In the genomic region with DNA sequence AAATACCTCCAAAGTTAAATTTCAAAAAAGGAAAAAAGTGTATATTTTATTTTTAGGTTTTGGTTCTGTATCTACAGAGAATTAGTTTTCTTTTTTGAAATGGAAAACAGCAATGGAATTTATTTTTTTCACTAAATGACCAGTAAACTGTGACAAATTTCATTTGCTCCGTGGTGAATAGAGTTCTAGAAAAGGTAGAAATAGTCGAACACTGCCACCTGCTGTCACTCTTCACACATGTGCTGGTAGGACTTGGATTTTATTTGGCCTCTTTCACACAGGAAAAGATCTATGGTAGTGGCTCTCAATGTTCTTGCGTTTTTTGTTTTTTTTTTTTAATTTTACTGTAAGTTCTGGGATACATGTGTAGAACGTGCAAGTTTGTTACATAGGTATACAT, we compare ENCODE assay signal across 8 cellular contexts.
DNase-seq lines count a peak whose midpoint lies in the region; ATAC-seq and TF ChIP-seq lines count a peak whose summit lies in the region.

No MANE protein-coding gene starts in this region.

- H3K27ac ChIP-seq in lung (ENCODE audit: low read depth in 1 of 2, low read length in 1 of 2) (no peak overlapping the region), vagina (no peak overlapping the region)

- TF ChIP-seq CTCF in GM12872 (IDR thresholded peaks at IDR 0.05; ENCODE audit: insufficient read depth, low read depth, low read length) (peak; percentile 54), lung (IDR thresholded peaks at IDR 0.05; ENCODE audit: control extremely low read depth, extremely low read depth) (peak; percentile 27), vagina (IDR thresholded peaks at IDR 0.05) (peak in 2 of 3 experiments; percentile 38 to 45)

- H3K36me3 ChIP-seq in lung (ENCODE audit: control insufficient read depth in 2 of 2, insufficient read depth in 2 of 2, low read length in 2 of 2) (no peaks in the 10 kb centered on the region), vagina (no peaks in the 10 kb centered on the region)

- intact Hi-C loops in vagina (cut with DNase I) = no loop called here

- H3K4me3 ChIP-seq in lung = no peak overlapping the region
- H3K4me3 ChIP-seq in vagina = no peak overlapping the region

- DNase-seq in AG08395 (ENCODE audit: low spot score) (peak; percentile 50), OCI-M1 (lab: John Stamatoyannopoulos, UW) (peak; percentile 83), cerebellar cortex (ENCODE audit: low spot score) (peak; percentile 58), lung (ENCODE audit: low spot score) (no peak), vagina (ENCODE audit: extremely low spot score in 2 of 2) (no peak), activated gamma-delta T cell (lab: John Stamatoyannopoulos, UW) (no peak)

- no peaks in the 10 kb centered on the region for H3K9me3 ChIP-seq in lung (ENCODE audit: control insufficient read depth in 2 of 2, insufficient read depth in 1 of 2, low read length in 1 of 2)
- no peaks in the 10 kb centered on the region for H3K9me3 ChIP-seq in vagina

- H3K4me1 ChIP-seq in lung (ENCODE audit: control insufficient read depth in 2 of 2, insufficient read depth in 2 of 2, low read length in 2 of 2) = peaks cover 4 to 10% of the 10 kb centered on the region in 2 donors
- no peaks in the 10 kb centered on the region for H3K4me1 ChIP-seq in vagina

- 10 to 13% methylated on average over 4 of the region's 4 CpGs for WGBS in lung, 2 donors

- no peak for TF ChIP-seq POLR2A in vagina (IDR thresholded peaks at IDR 0.05)

- H3K27me3 ChIP-seq in lung (ENCODE audit: control insufficient read depth, insufficient read depth) = no peaks in the 10 kb centered on the region
- no peaks in the 10 kb centered on the region for H3K27me3 ChIP-seq in vagina

- ATAC-seq in HG03442 (IDR thresholded peaks at IDR 0.05; ENCODE audit: unreplicated experiment) (peak; percentile 50), lung (ENCODE audit: insufficient read depth, low FRiP score) (peak; percentile 43)

Comparison
In these comparisons a context has a peak if more than half of its experiments do, and no peak if none do; other contexts are left out.
1. DNase-seq: peak in AG08395 (single experiment), OCI-M1 (single experiment) and cerebellar cortex (single experiment); none in lung (single experiment), vagina (0 of 2) and activated gamma-delta T cell (single experiment).
2. Peak in every context shown above with its lines, with median percentiles within 50 percentile points of each other: CTCF ChIP-seq.